Comparison of ENCODE assay signal across 8 cellular contexts in genomic region chr5:96808541-96808828, GRCh38. TPM values are rescaled to one million over a fixed set of nuclear protein-coding genes. Genes with fewer than 3 reads are reported as not detected.
A peak's percentile ranks its signal among the peaks of the same experiment; 100 is the strongest.
DNase-seq lines count a peak whose midpoint lies in the region; ATAC-seq, FAIRE-seq and TF ChIP-seq lines count a peak whose summit lies in the region.

No MANE protein-coding gene starts in this region.

- no peak for ATAC-seq in T-cell (replicated peaks in 1 of 4)

- H3K36me3 Mint-ChIP-seq in T-cell: peaks cover 9% of the 10 kb centered on the region

- peak; percentile 59; the same call in 1 of the 2 replicates for TF ChIP-seq POLR2A in GM12892 (IDR thresholded peaks at IDR 0.05; ENCODE audit: low read depth, low read length)

- no peaks in the 10 kb centered on the region for H3K9me3 Mint-ChIP-seq in T-cell

- no peaks in the 10 kb centered on the region for H3K27me3 Mint-ChIP-seq in T-cell

- FAIRE-seq in GM12892 (lab: Jason Lieb, UNC): no peak

- CTCF ChIA-PET in T-cell (lab: Charles Lee): interaction anchor here (0.7 to 2.0 kb wide), 9 partner anchors 12 to 1964 kb away, joined by 3 to 14 read pairs (median 4); partner anchors contain the start of genes ERAP2 (in 1 of the 2) and LNPEP (in 1 of the 2)

- peak overlapping the region; percentile 92 to 95 (median 93) for H3K4me3 Mint-ChIP-seq in T-cell

- POLR2A ChIA-PET in T-cell (lab: Charles Lee): interaction anchor here (0.6 to 1.5 kb wide), 7 partner anchors 8 to 153 kb away, joined by 3 to 12 read pairs (median 4); no protein-coding TSS in a partner anchor

- peaks cover 79 to 89% (median 80%) of the 10 kb centered on the region in 3 donors for H3K4me1 Mint-ChIP-seq in T-cell

- no peak for DNase-seq in GM12892 (ENCODE audit: insufficient read length)
- DNase-seq in T-cell: no peak
- DNase-seq in fibroblast of pulmonary artery (ENCODE audit: low read depth): no peak
- no peak for DNase-seq in skeletal muscle cell (ENCODE audit: low read depth)
- no peak for DNase-seq in iPS-NIHi7 (ENCODE audit: extremely low spot score)
- no peak for DNase-seq in SW480 (ENCODE audit: low spot score)
- DNase-seq in NCI-H1436 treated with DMSO at 0.1 percent for 48 hours (lab: John Stamatoyannopoulos, UW): no peak
- no peak for DNase-seq in T-helper 9 cell

- TF ChIP-seq CTCF in fibroblast of pulmonary artery (IDR thresholded peaks at IDR 0.05; ENCODE audit: low read length, missing control alignments): no peak

- H3K4me3 ChIP-seq in fibroblast of pulmonary artery (replicated peaks; ENCODE audit: low read depth, low read length): peak overlapping the region; percentile 83
- H3K4me3 ChIP-seq in skeletal muscle cell (ENCODE audit: low read depth, low read length): peak overlapping the region; percentile 68

- H3K27ac Mint-ChIP-seq in T-cell: peak overlapping the region; percentile 99

RNA-seq across cellular contexts. Expression of gene ERAP1, which starts 0.7 kb away (rescaled TPM):
- 51.5 TPM for polyA plus RNA-seq in GM12892 (2012; ENCODE audit: missing spikeins)
- total RNA-seq in T-cell: 100 to 1,000 TPM in 4 of 5 donors, 10 to 100 TPM in 1; 91.6 to 153 (median 122) TPM
